Comparison of ENCODE assay signal across 24 cellular contexts in genomic region chr7:41054960-41055700, GRCh38.
DNase-seq lines count a peak whose midpoint lies in the region; ATAC-seq, FAIRE-seq and TF ChIP-seq lines count a peak whose summit lies in the region.
"Had no signal": no experiment of that assay in that cellular context is flagged by ENCODE, and none has a peak within 500 bp of the region (broad histone marks: within the 10 kb centered on the region; RNA-seq: fewer than 3 reads in every experiment).

No MANE protein-coding gene starts in this region.

- no peak overlapping the region for H2AFZ ChIP-seq in hepatocyte

- intact Hi-C loops in pancreas (cut with DNase I): no loop called here

- ATAC-seq in pancreas: peak in 3 of 4 donors; percentile 19 to 50 (median 41)
- ATAC-seq: GM12878, GM23338, HCT116 had no signal

- H3K4me1 ChIP-seq in SJSA1 (replicated peaks): peaks cover 40% of the 10 kb centered on the region
- no peaks in the 10 kb centered on the region for H3K4me1 ChIP-seq in pancreas
- no peaks in the 10 kb centered on the region for H3K4me1 ChIP-seq in hepatocyte (ENCODE audit: insufficient read depth)
- H3K4me1 ChIP-seq: BE2C had no signal

- no peaks in the 10 kb centered on the region for H3K36me3 ChIP-seq in SJSA1
- no peaks in the 10 kb centered on the region for H3K36me3 ChIP-seq in pancreas
- no peaks in the 10 kb centered on the region for H3K36me3 ChIP-seq in hepatocyte (replicated peaks; ENCODE audit: insufficient read depth, low read depth)
- H3K36me3 ChIP-seq: BE2C had no signal

- no peak overlapping the region for H3K4me2 ChIP-seq in hepatocyte
- H3K4me2 ChIP-seq: GM23338 had no signal

- TF ChIP-seq CTCF in pancreas (IDR thresholded peaks at IDR 0.05): no peak
- no peak for TF ChIP-seq CTCF in hepatocyte (IDR thresholded peaks at IDR 0.05; ENCODE audit: poor library complexity)

- H3K79me2 ChIP-seq in hepatocyte: no peaks in the 10 kb centered on the region

- no peaks in the 10 kb centered on the region for H3K9me2 ChIP-seq in hepatocyte (replicated peaks; ENCODE audit: insufficient read depth)

- H3K4me3 ChIP-seq in SJSA1 (no peak overlapping the region), pancreas (no peak overlapping the region), hepatocyte (no peak overlapping the region)
- H3K4me3 ChIP-seq: GM12878, GM23338, SK-N-MC had no signal

- H3K9me3 ChIP-seq in SJSA1 (replicated peaks): no peaks in the 10 kb centered on the region
- H3K9me3 ChIP-seq in pancreas: no peaks in the 10 kb centered on the region
- H3K9me3 ChIP-seq in hepatocyte (ENCODE audit: low read depth): no peaks in the 10 kb centered on the region
- H3K9me3 ChIP-seq: BE2C had no signal

- FAIRE-seq in pancreas (lab: Jason Lieb, UNC): no peak
- FAIRE-seq: G401.6, GM12878, GM18507, HTR-8/SVneo had no signal

- H3K27me3 ChIP-seq in SJSA1 (replicated peaks): no peaks in the 10 kb centered on the region
- no peaks in the 10 kb centered on the region for H3K27me3 ChIP-seq in pancreas
- no peaks in the 10 kb centered on the region for H3K27me3 ChIP-seq in hepatocyte
- H3K27me3 ChIP-seq: BE2C had no signal

- DNase-seq in NCI-H748 (lab: John Stamatoyannopoulos, UW; ENCODE audit: unreplicated experiment): peak; percentile 20
- DNase-seq in NCI-H748 treated with DMSO at 0.1 percent for 48 hours (lab: John Stamatoyannopoulos, UW): no peak
- peak; percentile 97 for DNase-seq in NCI-H1694 treated with DMSO at 0.1 percent for 48 hours (lab: John Stamatoyannopoulos, UW)
- no peak for DNase-seq in SJSA1 (ENCODE audit: low read depth in 1 of 2, low spot score in 2 of 2)
- no peak for DNase-seq in pancreas
- DNase-seq in DMS53 treated with DMSO at 0.1 percent for 48 hours (lab: John Stamatoyannopoulos, UW; ENCODE audit: unreplicated experiment): no peak
- DNase-seq in NCI-H2196 (lab: John Stamatoyannopoulos, UW; ENCODE audit: unreplicated experiment): no peak
- DNase-seq in hepatocyte (ENCODE audit: low spot score): no peak
- DNase-seq: BE2C; Calu3; CD4-positive, alpha-beta T cell; DMS79 treated with DMSO at 0.1 percent for 48 hours; MV-4-11; NCI-H2029 treated with DMSO at 0.1 percent for 48 hours; NCI-H2227 treated with DMSO at 0.1 percent for 48 hours had no signal

- H3K27ac ChIP-seq in SJSA1 (peak overlapping the region; percentile 69; the same call in 1 of the 2 replicates), pancreas (no peak overlapping the region), hepatocyte (no peak overlapping the region)
- H3K27ac ChIP-seq: 22Rv1, HL-60, SK-N-MC had no signal

- 63 to 67% methylated on average over 11 of the region's 11 CpGs for WGBS in pancreas, 2 donors
- WGBS in hepatocyte (ENCODE audit: low lambda C conversion rate, missing lambda C conversion rate): 92% methylated on average over 11 of the region's 11 CpGs

- H4K20me1 ChIP-seq in hepatocyte (ENCODE audit: insufficient read depth, poor library complexity, severe bottlenecking): no peaks in the 10 kb centered on the region

Comparison
In these comparisons a context has a peak if more than half of its experiments do, and no peak if none do; other contexts are left out.
1. DNase-seq: peak in NCI-H748 (single experiment) and NCI-H1694 treated with DMSO at 0.1 percent for 48 hours (single experiment); none in NCI-H748 treated with DMSO at 0.1 percent for 48 hours (single experiment), SJSA1 (0 of 2), pancreas (0 of 6), DMS53 treated with DMSO at 0.1 percent for 48 hours (single experiment), NCI-H2196 (single experiment) and hepatocyte (single experiment).